In the genomic region with DNA sequence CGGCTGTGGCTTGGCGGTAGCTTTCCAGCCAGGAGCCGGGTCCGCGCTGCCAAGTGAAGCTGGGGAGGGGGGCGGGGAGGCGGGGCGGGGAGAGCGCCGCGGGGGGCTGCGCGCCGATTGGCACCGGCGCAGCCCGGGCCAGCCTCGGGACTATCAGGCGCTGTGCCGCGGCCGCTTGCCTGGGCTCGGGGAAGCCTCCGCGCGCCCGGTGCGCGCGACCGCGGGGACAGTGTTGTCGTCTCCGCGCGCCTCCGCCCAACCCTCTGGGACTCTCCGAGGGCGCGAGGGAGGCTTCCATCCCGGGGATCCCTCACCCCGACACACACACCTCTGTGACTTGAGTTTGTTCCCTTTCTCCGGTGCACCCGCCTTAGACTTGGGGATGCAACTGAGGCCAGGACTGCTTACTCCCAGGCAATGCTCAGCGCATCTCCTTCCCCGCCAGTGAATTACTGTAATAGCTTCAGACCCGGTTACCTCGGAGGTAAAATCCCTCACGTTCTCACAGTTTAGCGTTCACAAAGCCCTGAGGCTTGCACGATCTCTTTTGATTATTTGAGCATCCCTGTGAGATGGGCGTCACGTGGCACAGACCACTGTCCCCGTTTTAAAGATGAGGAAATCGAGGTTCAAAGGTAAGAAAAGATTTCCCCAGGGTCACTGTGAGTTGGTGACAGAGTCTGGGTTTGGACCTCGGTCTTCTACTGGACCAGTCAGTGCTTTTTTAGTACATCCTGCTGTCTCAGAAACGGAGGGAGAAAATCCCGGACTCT, we compare ENCODE assay signal across 9 cellular contexts. TPM values are rescaled to one million over a fixed set of nuclear protein-coding genes. Genes with fewer than 3 reads are reported as not detected.
DNase-seq lines count a peak whose midpoint lies in the region; ATAC-seq, FAIRE-seq and TF ChIP-seq lines count a peak whose summit lies in the region.
"Had no signal": no experiment of that assay in that cellular context is flagged by ENCODE, and none has a peak within 500 bp of the region (broad histone marks: within the 10 kb centered on the region; RNA-seq: fewer than 3 reads in every experiment).

A gene (minus strand): TSS at position 26 of the 773 bp plus-strand sequence. CDS start 92 bp downstream, outside the sequence.

- no peak for FAIRE-seq in bronchial epithelial cell (lab: Jason Lieb, UNC)

- no peak within 1 kb of the TSS for H3K27ac ChIP-seq in naive thymus-derived CD4-positive, alpha-beta T cell (ENCODE audit: low read depth, low read length)

- peak within 1 kb of the TSS; percentile 38 for H3K4me3 ChIP-seq in bronchial epithelial cell (ENCODE audit: low read depth, low read length)
- H3K4me3 ChIP-seq in naive thymus-derived CD4-positive, alpha-beta T cell (ENCODE audit: low read length): no peak within 1 kb of the TSS

- POLR2A ChIA-PET in naive thymus-derived CD4-positive, alpha-beta T cell (lab: Charles Lee): no interaction called here

- TF ChIP-seq CTCF in bronchial epithelial cell (IDR thresholded peaks at IDR 0.05; ENCODE audit: insufficient read depth, low read length, severe bottlenecking): no peak

- H3K4me1 ChIP-seq in naive thymus-derived CD4-positive, alpha-beta T cell (ENCODE audit: control insufficient read depth in 2 of 2, insufficient read depth in 2 of 2, low read length in 2 of 2): peaks cover 0 to 9% of the 10 kb centered on the region in 2 donors

- intact Hi-C loops in naive thymus-derived CD4-positive, alpha-beta T cell (cut with micrococcal nuclease): no loop called here

- DNase-seq in COLO668 (lab: John Stamatoyannopoulos, UW; ENCODE audit: unreplicated experiment) (peak; percentile 37), NCI-H1105 (lab: John Stamatoyannopoulos, UW) (peak; percentile 25), bronchial epithelial cell (ENCODE audit: low read depth) (no peak), NCI-H1048 (lab: John Stamatoyannopoulos, UW) (no peak)
- DNase-seq in naive thymus-derived CD4-positive, alpha-beta T cell: no peak
- DNase-seq in effector CD8-positive, alpha-beta T cell (lab: John Stamatoyannopoulos, UW): no peak
- DNase-seq: KBM-7 had no signal

- peaks cover 0 to 4% (median 0%) of the 10 kb centered on the region in 11 donors for H3K9me3 Mint-ChIP-seq in naive thymus-derived CD4-positive, alpha-beta T cell

- H3K36me3 Mint-ChIP-seq in naive thymus-derived CD4-positive, alpha-beta T cell: peaks cover 0 to 3% (median 0%) of the 10 kb centered on the region in 5 donors

- H3K27ac Mint-ChIP-seq in naive thymus-derived CD4-positive, alpha-beta T cell: no peak within 1 kb of the TSS

- peaks cover 0 to 26% (median 20%) of the 10 kb centered on the region in 7 donors for H3K4me1 Mint-ChIP-seq in naive thymus-derived CD4-positive, alpha-beta T cell

- no peaks in the 10 kb centered on the region for H3K9me3 ChIP-seq in naive thymus-derived CD4-positive, alpha-beta T cell (ENCODE audit: control insufficient read depth in 2 of 3, low read length in 3 of 3)

- CTCF ChIA-PET in naive thymus-derived CD4-positive, alpha-beta T cell (lab: Charles Lee): no interaction called here

- H3K27me3 ChIP-seq in bronchial epithelial cell (ENCODE audit: control insufficient read depth, insufficient read depth, low read length): peaks cover 8% of the 10 kb centered on the region
- H3K27me3 ChIP-seq in naive thymus-derived CD4-positive, alpha-beta T cell (ENCODE audit: control insufficient read depth in 2 of 2, insufficient read depth in 2 of 2, low read length in 2 of 2): peaks cover 6 to 14% of the 10 kb centered on the region in 2 donors

- H3K27me3 Mint-ChIP-seq in naive thymus-derived CD4-positive, alpha-beta T cell: peaks cover 68 to 90% (median 78%) of the 10 kb centered on the region in 5 donors

- H3K4me3 Mint-ChIP-seq in naive thymus-derived CD4-positive, alpha-beta T cell: peak within 1 kb of the TSS; percentile 29 to 87 (median 61)

- H3K36me3 ChIP-seq in bronchial epithelial cell (ENCODE audit: control insufficient read depth, insufficient read depth, low read length): no peaks in the 10 kb centered on the region
- H3K36me3 ChIP-seq in naive thymus-derived CD4-positive, alpha-beta T cell (ENCODE audit: control insufficient read depth in 2 of 3, insufficient read depth in 3 of 3, low read length in 3 of 3): no peaks in the 10 kb centered on the region

- no peak for ATAC-seq in naive thymus-derived CD4-positive, alpha-beta T cell
- ATAC-seq in HG02981 (IDR thresholded peaks at IDR 0.05; ENCODE audit: unreplicated experiment): no peak
- no peak for ATAC-seq in GM21717 (IDR thresholded peaks at IDR 0.05; ENCODE audit: unreplicated experiment)

RNA-seq across cellular contexts. Expression of the gene that starts here (rescaled TPM):
- total RNA-seq in bronchial epithelial cell: 0.51 and 2.1 TPM in 2 replicates
- total RNA-seq in naive thymus-derived CD4-positive, alpha-beta T cell: not detected
- polyA plus RNA-seq in naive thymus-derived CD4-positive, alpha-beta T cell: not detected

Comparison
In these comparisons a context has a peak if more than half of its experiments do, and no peak if none do; other contexts are left out.
1. DNase-seq: peak in COLO668 (single experiment) and NCI-H1105 (single experiment); none in bronchial epithelial cell (single experiment), naive thymus-derived CD4-positive, alpha-beta T cell (0 of 9), NCI-H1048 (single experiment) and effector CD8-positive, alpha-beta T cell (single experiment).